1 cellular context compared by ENCODE assay signal in genomic region chr9:27192291-27192960, GRCh38.
TF ChIP-seq lines count a peak whose summit lies in the region.

No MANE protein-coding gene starts in this region.

TF ChIP-seq in IMR-90, 13 proteins besides CTCF, POLR2A, EP300 and RAD21 (continued from another document):
- TF ChIP-seq MXI1 (IDR thresholded peaks at IDR 0.05; ENCODE audit: borderline replicate concordance, low read depth, low read length) (no peak), NFE2L2 (IDR thresholded peaks at IDR 0.05; ENCODE audit: low read depth, low read length) (no peak), CEBPB (IDR thresholded peaks at IDR 0.05; ENCODE audit: low read depth, low read length) (no peak), RCOR1 (IDR thresholded peaks at IDR 0.05; ENCODE audit: insufficient replicate concordance, low read length) (no peak), MAFK (IDR thresholded peaks at IDR 0.05; ENCODE audit: low read depth, low read length) (no peak), MAZ (IDR thresholded peaks at IDR 0.05; ENCODE audit: borderline replicate concordance, low read depth, low read length) (no peak), USF2 (IDR thresholded peaks at IDR 0.05; ENCODE audit: low read depth, low read length) (no peak)
